In genomic region chr1:151578941-151579340, GRCh38 we compare ENCODE assay signal across 22 cellular contexts. TPM values are rescaled to one million over a fixed set of nuclear protein-coding genes. Genes with fewer than 3 reads are reported as not detected.
DNase-seq lines count a peak whose midpoint lies in the region; ATAC-seq and TF ChIP-seq lines count a peak whose summit lies in the region.
"Had no signal": no experiment of that assay in that cellular context is flagged by ENCODE, and none has a peak within 500 bp of the region (broad histone marks: within the 10 kb centered on the region; RNA-seq: fewer than 3 reads in every experiment).

No MANE protein-coding gene starts in this region.

- intact Hi-C loops in PC-3 (cut with micrococcal nuclease) = no loop called here

- no peak overlapping the region for H3K4me3 ChIP-seq in PC-3 (ENCODE audit: low read length)
- no peak overlapping the region for H3K4me3 ChIP-seq in skin epidermis
- H3K4me3 ChIP-seq in tibial nerve = no peak overlapping the region
- H3K4me3 ChIP-seq: MG63 had no signal

- peak overlapping the region; percentile 59 for H3K27ac ChIP-seq in PC-3 (ENCODE audit: low read length)
- H3K27ac ChIP-seq in epithelial cell of prostate = peak overlapping the region; percentile 48
- peak overlapping the region in 12 of 21 experiments; percentile 10 to 66 (median 35) for H3K27ac ChIP-seq in skin epidermis
- no peak overlapping the region for H3K27ac ChIP-seq in tibial nerve
- H3K27ac ChIP-seq: C4-2B had no signal

- peak overlapping the region; percentile 10 for H3K4me2 ChIP-seq in PC-3 (ENCODE audit: low read length)
- H3K4me2 ChIP-seq: SK-N-SH had no signal

- H3K9ac ChIP-seq in PC-3 (ENCODE audit: low read length) = no peak overlapping the region
- H3K9ac ChIP-seq: SK-N-SH had no signal

- no peaks in the 10 kb centered on the region for H3K79me2 ChIP-seq in PC-3 (ENCODE audit: low read length)

- TF ChIP-seq EP300 in tibial nerve (IDR thresholded peaks at IDR 0.05) = no peak

- 70 to 86% methylated on average over 1 of the region's 1 CpG for WGBS in tibial nerve, 2 donors

- H3K27me3 ChIP-seq in PC-3 (ENCODE audit: low read length) (no peaks in the 10 kb centered on the region), tibial nerve (no peaks in the 10 kb centered on the region)
- H3K27me3 ChIP-seq: MG63 had no signal

- ATAC-seq in PC-3 = no peak

- POLR2A ChIA-PET in PC-3 (lab: Charles Lee; ENCODE audit: unreplicated experiment) = interaction anchor here (0.9 kb wide), 1 partner anchor 38 kb away, joined by 3 read pairs; no protein-coding TSS in a partner anchor

- in situ Hi-C loops in KBM-7 (cut with MboI; ENCODE audit: low pct_unique_long_range_greater_than_20kb, low sequenced_read_pairs) = no loop called here

- BruUV-seq in PC-3 (replicated peaks; lab: Mats Ljungman, UMichigan) = no TSS peak

- H3F3A ChIP-seq in PC-3 (ENCODE audit: low read length, unreplicated experiment) = no peaks in the 10 kb centered on the region

- H3K4me1 ChIP-seq in PC-3 (ENCODE audit: insufficient read depth, low read length) (peaks cover 41% of the 10 kb centered on the region), tibial nerve (no peaks in the 10 kb centered on the region)

- no peaks in the 10 kb centered on the region for H4K20me1 ChIP-seq in PC-3 (ENCODE audit: low read length)

- H2AFZ ChIP-seq in PC-3 (ENCODE audit: low read length) = no peak overlapping the region

- DNase-seq in Daoy (ENCODE audit: low read depth) = peak; percentile 19
- peak; percentile 43 for DNase-seq in PC-3
- no peak for DNase-seq in epithelial cell of prostate (ENCODE audit: low read depth, low spot score)
- DNase-seq in activated CD4-positive, alpha-beta T cell treated with anti-CD3 and anti-CD28 coated beads for 1 hour = no peak
- no peak for DNase-seq in tibial nerve (ENCODE audit: low spot score in 2 of 2)
- no peak for DNase-seq in KBM-7
- DNase-seq: Calu3, DMS53, GOT3, Karpas-422, NCI-H1417 treated with DMSO at 0.1 percent for 48 hours, NCI-H187 treated with DMSO at 0.1 percent for 48 hours, NCI-H2107, NCI-H446 treated with DMSO at 0.1 percent for 48 hours, NCI-H526 treated with DMSO at 0.1 percent for 48 hours, OCI-M1, RPMI8226, SIG-M5, SK-N-SH had no signal

- H3K9me3 ChIP-seq in PC-3 (ENCODE audit: low read length) (no peaks in the 10 kb centered on the region), tibial nerve (no peaks in the 10 kb centered on the region)
- H3K9me3 ChIP-seq: MG63, SK-N-SH had no signal

- H3K36me3 ChIP-seq in PC-3 (ENCODE audit: low read depth, low read length) (peaks cover 42% of the 10 kb centered on the region), tibial nerve (peaks cover 0 to 61% (median 3%) of the 10 kb centered on the region in 3 donors)

- TF ChIP-seq CTCF in PC-3 (conservative IDR thresholded peaks at IDR 0.05; ENCODE audit: low read depth, low read length) = no peak
- TF ChIP-seq CTCF in tibial nerve (IDR thresholded peaks at IDR 0.05) = no peak

- CTCF ChIA-PET in PC-3 (lab: Charles Lee) = interaction anchor here (0.6 kb wide), 1 partner anchor 15 kb away, joined by 3 read pairs; no protein-coding TSS in a partner anchor

- H3K9me2 ChIP-seq in PC-3 (replicated peaks; ENCODE audit: low read length) = no peaks in the 10 kb centered on the region
- H3K9me2 ChIP-seq: SK-N-SH had no signal

- no peak for TF ChIP-seq POLR2A in tibial nerve (IDR thresholded peaks at IDR 0.05)

RNA-seq across cellular contexts. Expression of gene SNX27, which starts 32.9 kb away (rescaled TPM):
- 13.2 and 25.3 TPM in 2 replicates for total RNA-seq in Daoy (2014; rRNA removed; shearing (Covaris generic))
- total RNA-seq in PC-3 (2014; rRNA removed) = 25.1 and 34.8 TPM in 2 replicates
- total RNA-seq in tibial nerve = 10 to 100 TPM; 35.7 to 44.6 (median 41.7) TPM

RNA-seq across cellular contexts. Expression of gene TUFT1, which starts 38.8 kb away (rescaled TPM):
- total RNA-seq in Daoy (2014; rRNA removed; shearing (Covaris generic)) = 17.9 and 19.4 TPM in 2 replicates
- total RNA-seq in PC-3 (2014; rRNA removed) = 33.9 and 46.9 TPM in 2 replicates
- total RNA-seq in tibial nerve = 1 to 10 TPM; 3.3 to 8.1 (median 5.3) TPM

Comparison
In these comparisons a context has a peak if more than half of its experiments do, and no peak if none do; other contexts are left out.
1. DNase-seq: peak in Daoy (single experiment) and PC-3 (single experiment); none in epithelial cell of prostate (single experiment), activated CD4-positive, alpha-beta T cell treated with anti-CD3 and anti-CD28 coated beads for 1 hour (single experiment), tibial nerve (0 of 2) and KBM-7 (single experiment).
2. H3K27ac ChIP-seq: peak in PC-3 (single experiment), epithelial cell of prostate (single experiment) and skin epidermis (12 of 21); none in tibial nerve (0 of 4).